In genomic region chr10:125994601-125995000, GRCh38 we compare ENCODE assay signal across 35 cellular contexts.
"Had no signal": no experiment of that assay in that cellular context is flagged by ENCODE, and none has a peak within 500 bp of the region (broad histone marks: within the 10 kb centered on the region; RNA-seq: fewer than 3 reads in every experiment).

No MANE protein-coding gene starts in this region.

- H3K4me1 Mint-ChIP-seq: activated CD4-positive, alpha-beta T cell treated with anti-CD3 and anti-CD28 coated beads, Interleukin-2, amount 10 ng/mL, durations not matched to agents 24 days and 14 days; activated naive CD4-positive, alpha-beta T cell treated with anti-CD3 and anti-CD28 coated beads, Interleukin-2, amount 10 ng/mL, durations not matched to agents 7 days and 5 days; activated naive CD4-positive, alpha-beta T cell treated with anti-CD3 and anti-CD28 coated beads, Interleukin-2, amount 50 U/mL, for 24 hours; activated naive CD8-positive, alpha-beta T cell treated with anti-CD3 and anti-CD28 coated beads, Interleukin-2, amount 10 ng/mL, durations not matched to agents 7 days and 5 days; activated naive CD8-positive, alpha-beta T cell treated with anti-CD3 and anti-CD28 coated beads, Interleukin-2, amount 50 U/mL, for 24 hours had no signal

- H3K36me3 ChIP-seq: adrenal gland, brain microvascular endothelial cell, breast epithelium had no signal

- H3K4me1 ChIP-seq: adrenal gland, body of pancreas, breast epithelium had no signal

- H3K9me3 Mint-ChIP-seq: activated CD4-positive, alpha-beta memory T cell treated with anti-CD3 and anti-CD28 coated beads, Interleukin-2, amount 10 ng/mL, durations not matched to agents 7 days and 5 days; activated CD4-positive, alpha-beta T cell treated with anti-CD3 and anti-CD28 coated beads, Interleukin-2, amount 10 ng/mL, durations not matched to agents 24 days and 14 days; activated naive CD4-positive, alpha-beta T cell treated with anti-CD3 and anti-CD28 coated beads, Interleukin-2, amount 50 U/mL, for 24 hours; activated naive CD8-positive, alpha-beta T cell treated with anti-CD3 and anti-CD28 coated beads, Interleukin-2, amount 10 ng/mL, durations not matched to agents 7 days and 5 days; activated naive CD8-positive, alpha-beta T cell treated with anti-CD3 and anti-CD28 coated beads, Interleukin-2, amount 50 U/mL, for 24 hours; activated T-helper 2 cell treated with anti-CD3 and anti-CD28 coated beads, Interferon-gamma antibody, Interleukin-2, Interleukin-4, amounts not matched to agents 10 μg/mL and 5 μg/mL and 100 μg/mL, durations not matched to agents 14 hours and 24 hours and 36 hours; T-helper 1 cell treated with Interleukin-12 subunit alpha and Interleukin-12 subunit beta and Interleukin-4 antibody, amounts not matched to agents 30 μg/mL and 1 μg/mL, for 36 hours; T-helper 2 cell treated with Interferon-gamma antibody and Interleukin-4, amounts not matched to agents 5 μg/mL and 100 μg/mL, for 36 hours had no signal

- H3K4me3 Mint-ChIP-seq: activated B cell treated with CpG ODN at 0.5 μM for 24 hours; activated CD4-positive, alpha-beta memory T cell treated with anti-CD3 and anti-CD28 coated beads, Interleukin-2, amount 10 ng/mL, durations not matched to agents 7 days and 5 days; activated CD4-positive, alpha-beta T cell treated with anti-CD3 and anti-CD28 coated beads, Interleukin-2, amount 10 ng/mL, durations not matched to agents 24 days and 14 days; activated CD8-positive, alpha-beta memory T cell treated with anti-CD3 and anti-CD28 coated beads, Interleukin-2, amount 10 ng/mL, durations not matched to agents 7 days and 5 days; activated CD8-positive, alpha-beta T cell treated with anti-CD3 and anti-CD28 coated beads, Interleukin-2, amount 10 ng/mL, durations not matched to agents 7 days and 5 days; activated naive CD4-positive, alpha-beta T cell treated with anti-CD3 and anti-CD28 coated beads, Interleukin-2, amount 10 ng/mL, durations not matched to agents 7 days and 5 days; activated naive CD4-positive, alpha-beta T cell treated with anti-CD3 and anti-CD28 coated beads, Interleukin-2, amount 50 U/mL, for 24 hours; activated naive CD8-positive, alpha-beta T cell; activated naive CD8-positive, alpha-beta T cell treated with anti-CD3 and anti-CD28 coated beads, Interleukin-2, amount 10 ng/mL, durations not matched to agents 7 days and 5 days; activated naive CD8-positive, alpha-beta T cell treated with anti-CD3 and anti-CD28 coated beads, Interleukin-2, amount 50 U/mL, for 24 hours; activated T-cell treated with anti-CD3 and anti-CD28 coated beads, Interleukin-2, amount 50 U/mL, for 24 hours; T-helper 1 cell treated with Interleukin-12 subunit alpha and Interleukin-12 subunit beta and Interleukin-4 antibody, amounts not matched to agents 30 μg/mL and 1 μg/mL, for 36 hours; T-helper 2 cell treated with Interferon-gamma antibody and Interleukin-4, amounts not matched to agents 5 μg/mL and 100 μg/mL, for 36 hours had no signal

- H3K9me3 ChIP-seq: adrenal gland, body of pancreas, breast epithelium had no signal

- H3K27ac Mint-ChIP-seq: activated B cell treated with CpG ODN at 0.5 μM for 24 hours; activated CD4-positive, alpha-beta memory T cell treated with anti-CD3 and anti-CD28 coated beads, Interleukin-2, amount 10 ng/mL, durations not matched to agents 7 days and 5 days; activated CD4-positive, alpha-beta T cell treated with anti-CD3 and anti-CD28 coated beads, Interleukin-2, amount 10 ng/mL, durations not matched to agents 24 days and 14 days; activated CD8-positive, alpha-beta memory T cell treated with anti-CD3 and anti-CD28 coated beads, Interleukin-2, amount 10 ng/mL, durations not matched to agents 7 days and 5 days; activated CD8-positive, alpha-beta T cell treated with anti-CD3 and anti-CD28 coated beads, Interleukin-2, amount 10 ng/mL, durations not matched to agents 7 days and 5 days; activated naive CD4-positive, alpha-beta T cell treated with anti-CD3 and anti-CD28 coated beads, Interleukin-2, amount 10 ng/mL, durations not matched to agents 7 days and 5 days; activated naive CD4-positive, alpha-beta T cell treated with anti-CD3 and anti-CD28 coated beads, Interleukin-2, amount 50 U/mL, for 24 hours; activated naive CD8-positive, alpha-beta T cell; activated naive CD8-positive, alpha-beta T cell treated with anti-CD3 and anti-CD28 coated beads, Interleukin-2, amount 10 ng/mL, durations not matched to agents 7 days and 5 days; activated naive CD8-positive, alpha-beta T cell treated with anti-CD3 and anti-CD28 coated beads, Interleukin-2, amount 50 U/mL, for 24 hours; activated T-cell treated with anti-CD3 and anti-CD28 coated beads, Interleukin-2, amount 50 U/mL, for 24 hours; activated T-helper 2 cell treated with anti-CD3 and anti-CD28 coated beads, Interferon-gamma antibody, Interleukin-2, Interleukin-4, amounts not matched to agents 10 μg/mL and 5 μg/mL and 100 μg/mL, durations not matched to agents 14 hours and 24 hours and 36 hours; T-helper 1 cell treated with Interleukin-12 subunit alpha and Interleukin-12 subunit beta and Interleukin-4 antibody, amounts not matched to agents 30 μg/mL and 1 μg/mL, for 36 hours; T-helper 2 cell treated with Interferon-gamma antibody and Interleukin-4, amounts not matched to agents 5 μg/mL and 100 μg/mL, for 36 hours had no signal

- H3K27me3 ChIP-seq: adrenal gland, body of pancreas, brain microvascular endothelial cell, breast epithelium had no signal

- H3K27me3 Mint-ChIP-seq: activated B cell treated with CpG ODN at 0.5 μM for 24 hours; activated CD8-positive, alpha-beta memory T cell treated with anti-CD3 and anti-CD28 coated beads, Interleukin-2, amount 10 ng/mL, durations not matched to agents 7 days and 5 days; activated naive CD4-positive, alpha-beta T cell treated with anti-CD3 and anti-CD28 coated beads, Interleukin-2, amount 50 U/mL, for 24 hours had no signal

- H3K4me3 ChIP-seq: adrenal gland, body of pancreas, breast epithelium had no signal

- DNase-seq: activated B cell treated with CpG ODN at 0.5 μM for 24 hours; activated CD4-positive, alpha-beta memory T cell treated with anti-CD3 and anti-CD28 coated beads, Interleukin-2, amount 10 ng/mL, durations not matched to agents 7 days and 5 days; activated CD4-positive, alpha-beta T cell treated with anti-CD3 and anti-CD28 coated beads for 4 hours; activated CD4-positive, alpha-beta T cell treated with anti-CD3 and anti-CD28 coated beads, Interleukin-2, amount 10 ng/mL, durations not matched to agents 24 days and 14 days; activated CD4-positive, alpha-beta T cell treated with anti-CD3 and anti-CD28 coated beads, Interleukin-2, amount 50 U/mL, for 1 hour; activated CD4-positive, alpha-beta T cell treated with anti-CD3 and anti-CD28 coated beads, Interleukin-2, amount 50 U/mL, for 4 hours; activated CD4-positive, CD25-positive, alpha-beta regulatory T cell treated with anti-CD3 and anti-CD28 coated beads, Interleukin-2, amount 50 U/mL, for 72 hours; activated CD8-positive, alpha-beta memory T cell treated with anti-CD3 and anti-CD28 coated beads for 24 hours; activated CD8-positive, alpha-beta memory T cell treated with anti-CD3 and anti-CD28 coated beads, Interleukin-2, amount 10 ng/mL, durations not matched to agents 7 days and 5 days; activated CD8-positive, alpha-beta memory T cell treated with anti-CD3 and anti-CD28 coated beads, Interleukin-2, amount 50 U/mL, for 48 hours; activated CD8-positive, alpha-beta T cell treated with anti-CD3 and anti-CD28 coated beads, Interleukin-2, amount 10 ng/mL, durations not matched to agents 7 days and 5 days; activated effector memory CD4-positive, alpha-beta T cell treated with Interleukin-2 at 50 U/mL for 16 hours; activated gamma-delta T cell; activated naive CD4-positive, alpha-beta T cell treated with anti-CD3 and anti-CD28 coated beads, Interleukin-2, amount 10 ng/mL, durations not matched to agents 7 days and 5 days; activated naive CD4-positive, alpha-beta T cell treated with Interleukin-2 at 50 U/mL for 16 hours; activated naive CD8-positive, alpha-beta T cell treated with anti-CD3 and anti-CD28 coated beads, Interleukin-2, amount 10 ng/mL, durations not matched to agents 7 days and 5 days; activated naive CD8-positive, alpha-beta T cell treated with anti-CD3 and anti-CD28 coated beads, Interleukin-2, amount 50 U/mL, for 24 hours; activated T-cell treated with anti-CD3 and anti-CD28 coated beads, Interleukin-2, amount 50 U/mL, for 24 hours; activated T-cell treated with anti-CD3 and anti-CD28 coated beads, Interleukin-2, amount 50 U/mL, for 48 hours; adrenal gland; amniotic stem cell; aorta; body of pancreas; brain microvascular endothelial cell; central memory CD4-positive, alpha-beta T cell; T-helper 1 cell; T-helper 2 cell; T-helper 9 cell had no signal

- H3K27ac ChIP-seq: adrenal gland, body of pancreas, brain microvascular endothelial cell, breast epithelium, VCaP had no signal

- H3K36me3 Mint-ChIP-seq: activated CD8-positive, alpha-beta memory T cell treated with anti-CD3 and anti-CD28 coated beads, Interleukin-2, amount 10 ng/mL, durations not matched to agents 7 days and 5 days; activated naive CD4-positive, alpha-beta T cell treated with anti-CD3 and anti-CD28 coated beads, Interleukin-2, amount 10 ng/mL, durations not matched to agents 7 days and 5 days; activated naive CD4-positive, alpha-beta T cell treated with anti-CD3 and anti-CD28 coated beads, Interleukin-2, amount 50 U/mL, for 24 hours; activated naive CD8-positive, alpha-beta T cell treated with anti-CD3 and anti-CD28 coated beads, Interleukin-2, amount 10 ng/mL, durations not matched to agents 7 days and 5 days had no signal

- ATAC-seq: activated CD8-positive, alpha-beta memory T cell treated with anti-CD3 and anti-CD28 coated beads, Interleukin-2, amount 10 ng/mL, durations not matched to agents 7 days and 5 days; activated CD8-positive, alpha-beta T cell treated with anti-CD3 and anti-CD28 coated beads, Interleukin-2, amount 10 ng/mL, durations not matched to agents 7 days and 5 days; activated naive CD8-positive, alpha-beta T cell treated with anti-CD3 and anti-CD28 coated beads, Interleukin-2, amount 50 U/mL, for 24 hours; body of pancreas had no signal
